ENCODE assay signal across 1 cellular context in genomic region chr20:62387219-62387913, GRCh38.
TF ChIP-seq lines count a peak whose summit lies in the region.

No MANE protein-coding gene starts in this region.

TF ChIP-seq in GM12878, 131 proteins besides CTCF, POLR2A, EP300 and RAD21:
- TF ChIP-seq CHD2 (IDR thresholded peaks at IDR 0.05; ENCODE audit: borderline replicate concordance, low read depth, low read length) (no peak), HSF1 (IDR thresholded peaks at IDR 0.05; ENCODE audit: low read depth, low read length) (no peak), RUNX3 (IDR thresholded peaks at IDR 0.05; ENCODE audit: low read length) (0 out of 2 replicates have a peak, but pooled peaks have one; percentile 4), JUND (IDR thresholded peaks at IDR 0.05; ENCODE audit: low read depth, low read length) (no peak), ATF7 (IDR thresholded peaks at IDR 0.05; ENCODE audit: low read depth) (no peak), BHLHE40 (IDR thresholded peaks at IDR 0.05; ENCODE audit: borderline replicate concordance in 1 of 2, low read depth in 2 of 2, low read length in 1 of 2) (0 out of 4 replicates have a peak, but pooled peaks of 1 of the 2 experiments have one; percentile 0), POLR2AphosphoS5 (IDR thresholded peaks at IDR 0.05; ENCODE audit: low read length) (peak; percentile 36; the same call in 1 of the 2 replicates), SUPT20H (IDR thresholded peaks at IDR 0.05; ENCODE audit: borderline replicate concordance, control insufficient read depth, low read depth, low read length) (no peak), HDGF (IDR thresholded peaks at IDR 0.05) (peak; percentile 45; the same call in 1 of the 2 replicates), ZBTB11 (CRISPR knock-in tag; IDR thresholded peaks at IDR 0.05) (no peak), HCFC1 (IDR thresholded peaks at IDR 0.05; ENCODE audit: low read length) (no peak)
